Comparison of ENCODE assay signal across 8 cellular contexts in genomic region chr3:141486735-141487418, GRCh38. TPM values are rescaled to one million over a fixed set of nuclear protein-coding genes. Genes with fewer than 3 reads are reported as not detected.
DNase-seq lines count a peak whose midpoint lies in the region; ATAC-seq, FAIRE-seq and TF ChIP-seq lines count a peak whose summit lies in the region.

TSS of gene RASA2 (plus strand) at chr3:141487027. CDS start at chr3:141487084, 57 bp downstream.

- peak within 1 kb of the TSS; percentile 76 for H2AFZ ChIP-seq in fibroblast of lung (ENCODE audit: low read length)

- ATAC-seq in GM21619 (IDR thresholded peaks at IDR 0.05; ENCODE audit: unreplicated experiment) (peak; percentile 64), naive B cell (ENCODE audit: low read depth in 2 of 2) (peak; percentile 65 to 68)

- H3K36me3 Mint-ChIP-seq in naive B cell: peaks cover 0 to 13% of the 10 kb centered on the region in 2 donors

- no peak for TF ChIP-seq CTCF in fibroblast of lung (conservative IDR thresholded peaks at IDR 0.05 in 1 of 2, IDR thresholded peaks at IDR 0.05 in 1 of 2; ENCODE audit: low read depth in 1 of 2, low read length in 2 of 2)

- H3K4me3 ChIP-seq in fibroblast of lung (replicated peaks in 1 of 4; ENCODE audit: control extremely low read depth in 1 of 4, insufficient read depth in 1 of 4, low read depth in 3 of 4, low read length in 4 of 4): peak within 1 kb of the TSS; percentile 66 to 87 (median 70)

- H4K20me1 ChIP-seq in fibroblast of lung (ENCODE audit: control insufficient read depth, extremely low read depth, insufficient read depth, low read length): no peaks in the 10 kb centered on the region

- FAIRE-seq in RCC 7860 (lab: Jason Lieb, UNC): no peak

- H3K27me3 ChIP-seq in fibroblast of lung (ENCODE audit: control insufficient read depth, insufficient read depth, low read length): no peaks in the 10 kb centered on the region

- peak within 1 kb of the TSS; percentile 77 for H3K27ac ChIP-seq in fibroblast of lung (ENCODE audit: insufficient read depth, low read length)

- H3K4me1 ChIP-seq in fibroblast of lung (ENCODE audit: control insufficient read depth, extremely low read depth, insufficient read depth, low read length): peaks cover 5% of the 10 kb centered on the region

- peak within 1 kb of the TSS; percentile 92 for H3K9ac ChIP-seq in fibroblast of lung (ENCODE audit: insufficient read depth, low read length)

- no peaks in the 10 kb centered on the region for H3K36me3 ChIP-seq in fibroblast of lung (ENCODE audit: control insufficient read depth, insufficient read depth, low read length)

- H3K4me2 ChIP-seq in fibroblast of lung (ENCODE audit: extremely low read depth, insufficient read depth, low read length): peak within 1 kb of the TSS; percentile 97

- peak; percentile 29 for DNase-seq in DMS53 treated with DMSO at 0.1 percent for 48 hours (lab: John Stamatoyannopoulos, UW; ENCODE audit: unreplicated experiment)
- peak; percentile 48 for DNase-seq in KG1 (lab: John Stamatoyannopoulos, UW)
- peak; percentile 46 for DNase-seq in RCC 7860 (ENCODE audit: low spot score)
- DNase-seq in activated T-helper 1 cell treated with anti-CD3 and anti-CD28 coated beads, Interleukin-2, amount 50 U/mL, for 16 hours (ENCODE audit: low read depth in 1 of 2, low spot score in 1 of 2): peak; percentile 32 to 55
- peak; percentile 47 to 74 for DNase-seq in fibroblast of lung (ENCODE audit: low read depth in 2 of 2)
- peak; percentile 70 for DNase-seq in naive B cell
- DNase-seq in stimulated activated naive CD4-positive, alpha-beta T cell (lab: John Stamatoyannopoulos, UW): peak; percentile 60 to 77 (median 70)

- no peaks in the 10 kb centered on the region for H3K27me3 Mint-ChIP-seq in naive B cell

- H3K9me3 Mint-ChIP-seq in naive B cell: peaks cover 0 to 2% (median 0%) of the 10 kb centered on the region in 7 donors

- no peaks in the 10 kb centered on the region for H3K9me3 ChIP-seq in fibroblast of lung (ENCODE audit: control insufficient read depth, insufficient read depth, low read depth, low read length)

- peak within 1 kb of the TSS; percentile 85 to 99 (median 96) for H3K27ac Mint-ChIP-seq in naive B cell

- H3K4me1 Mint-ChIP-seq in naive B cell: peaks cover 63 to 74% (median 72%) of the 10 kb centered on the region in 3 donors

- peaks cover 39% of the 10 kb centered on the region for H3K79me2 ChIP-seq in fibroblast of lung (ENCODE audit: control insufficient read depth, insufficient read depth, low read length)

- H3K4me3 Mint-ChIP-seq in naive B cell: peak within 1 kb of the TSS; percentile 83 to 97 (median 93)

RNA-seq across cellular contexts. Expression of gene RASA2, which starts in this region (rescaled TPM):
- 10.0 and 11.4 TPM in 2 replicates for total RNA-seq in fibroblast of lung
- polyA plus RNA-seq in fibroblast of lung (8.4 and 10.0 TPM in 2 replicates), naive B cell (ENCODE audit: low read depth in 6 of 6) (10 to 100 TPM; 23.8 to 61.4 (median 49.6) TPM)
- polyA plus RNA-seq in fibroblast of lung (2012): 3.9 and 4.7 TPM in 2 replicates
- polyA minus RNA-seq in fibroblast of lung (ENCODE audit: low replicate concordance): 0.51 and 1.2 TPM in 2 replicates

Comparison
In these comparisons a context has a peak if more than half of its experiments do, and no peak if none do; other contexts are left out.
1. Peak in every context shown above with its lines: DNase-seq, ATAC-seq, H3K4me3 ChIP-seq and H3K27ac ChIP-seq.